In the genomic region with DNA sequence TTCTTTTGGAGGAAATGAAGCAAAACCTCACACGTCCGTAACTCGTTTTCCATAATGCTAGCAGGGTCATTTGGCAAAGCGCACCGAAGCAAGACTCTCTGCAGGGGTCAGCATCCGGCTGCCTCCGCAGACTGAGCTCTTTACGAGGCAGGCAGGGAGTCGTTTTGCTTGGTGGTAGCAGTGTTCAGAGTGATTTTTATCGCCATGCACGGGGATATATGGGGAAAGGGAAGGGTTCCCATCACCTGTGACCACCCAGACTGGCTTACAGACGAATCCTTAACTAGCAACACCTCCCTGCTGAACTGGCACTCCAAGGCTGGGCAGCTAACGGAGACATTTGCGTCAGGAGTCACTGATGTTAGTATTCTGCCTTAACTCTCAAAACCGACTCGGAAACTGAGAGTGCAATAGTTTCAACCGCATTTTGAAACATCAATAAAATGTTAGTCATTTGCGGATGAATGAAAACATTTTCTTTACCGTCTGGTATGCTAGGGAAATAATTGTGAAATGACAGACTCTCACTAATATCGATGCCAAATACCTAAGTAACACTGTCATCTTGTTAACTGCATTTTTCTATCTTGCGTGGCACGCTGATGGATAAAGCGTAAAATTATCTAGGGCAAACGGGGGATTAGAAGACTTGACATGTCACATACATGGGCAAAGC, we compare ENCODE assay signal across 8 cellular contexts. TPM values are rescaled to one million over a fixed set of nuclear protein-coding genes. Genes with fewer than 3 reads are reported as not detected.
DNase-seq lines count a peak whose midpoint lies in the region; ATAC-seq, FAIRE-seq and TF ChIP-seq lines count a peak whose summit lies in the region.

No MANE protein-coding gene starts in this region.

- H3K79me2 ChIP-seq in KMS-11 (ENCODE audit: insufficient read depth, low read depth) = no peaks in the 10 kb centered on the region
- H3K79me2 ChIP-seq in endothelial cell of umbilical vein (ENCODE audit: control insufficient read depth, insufficient read depth, low read length) = peaks cover 24% of the 10 kb centered on the region

- H4K20me1 ChIP-seq in KMS-11 (ENCODE audit: insufficient read depth) (no peaks in the 10 kb centered on the region), endothelial cell of umbilical vein (replicated peaks; ENCODE audit: control insufficient read depth, extremely low read depth, insufficient read depth, low read length) (no peaks in the 10 kb centered on the region)

- H3K9ac ChIP-seq in KMS-11 (no peak overlapping the region), endothelial cell of umbilical vein (replicated peaks; ENCODE audit: extremely low read depth, insufficient read depth, low read length) (peak overlapping the region; percentile 98)

- H2AFZ ChIP-seq in KMS-11 (ENCODE audit: low read depth) = peak overlapping the region; percentile 96
- H2AFZ ChIP-seq in endothelial cell of umbilical vein (ENCODE audit: low read depth, low read length) = peak overlapping the region; percentile 60

- H3K9me1 ChIP-seq in endothelial cell of umbilical vein (replicated peaks; ENCODE audit: control insufficient read depth, extremely low read depth, insufficient read depth, low read length) = no peaks in the 10 kb centered on the region

- POLR2A ChIA-PET in endothelial cell of umbilical vein (lab: Charles Lee) = interaction anchor here (1.6 kb wide), 1 partner anchor 79 kb away, joined by 3 read pairs; no protein-coding TSS in a partner anchor

- ATAC-seq in activated CD4-positive, CD25-positive, alpha-beta regulatory T cell treated with anti-CD3 and anti-CD28 coated beads, Interleukin-2, amount 50 U/mL, for 24 hours = peak; percentile 33 to 34
- peak; percentile 52 for ATAC-seq in SK-N-SH treated with all-trans-retinoic acid at 6 μM for 48 hours

- intact Hi-C loops in endothelial cell of umbilical vein (cut with micrococcal nuclease) = loop anchor here (1.0 to 10.0 kb wide), 10 partner anchors 98 to 1910 kb away; a partner anchor contains a TSS

- H3K27me3 ChIP-seq in KMS-11 (ENCODE audit: insufficient read depth, low read depth) (peaks cover 9% of the 10 kb centered on the region; the same call in 1 of the 2 replicates), endothelial cell of umbilical vein (ENCODE audit: control insufficient read depth in 2 of 2, insufficient read depth in 2 of 2, low read length in 2 of 2) (no peaks in the 10 kb centered on the region), thymus (ENCODE audit: control insufficient read depth, insufficient read depth) (no peaks in the 10 kb centered on the region)

- FAIRE-seq in endothelial cell of umbilical vein (lab: Jason Lieb, UNC) = peak; percentile 87

- DNase-seq in activated CD4-positive, CD25-positive, alpha-beta regulatory T cell treated with anti-CD3 and anti-CD28 coated beads, Interleukin-2, amount 50 U/mL, for 72 hours = no peak
- DNase-seq in H4 (ENCODE audit: low spot score) (peak; percentile 51), endothelial cell of umbilical vein (ENCODE audit: low read depth, low spot score) (peak; percentile 85)

- BruUV-seq in endothelial cell of umbilical vein (replicated peaks; lab: Mats Ljungman, UMichigan) = TSS peak; percentile 63

- H3K36me3 ChIP-seq in KMS-11 (ENCODE audit: insufficient read depth) (no peaks in the 10 kb centered on the region), endothelial cell of umbilical vein (ENCODE audit: control insufficient read depth in 2 of 2, extremely low read depth in 1 of 2, insufficient read depth in 2 of 2, low read length in 2 of 2) (no peaks in the 10 kb centered on the region), mesodermal cell (ENCODE audit: control insufficient read depth, insufficient read depth, low read length) (no peaks in the 10 kb centered on the region), thymus (ENCODE audit: control insufficient read depth, insufficient read depth) (no peaks in the 10 kb centered on the region)

- dilution Hi-C loops in endothelial cell of umbilical vein (cut with MboI; ENCODE audit: extremely low pct_ligation_motif_present, low sequenced_read_pairs) = no loop called here

- no peak for TF ChIP-seq CTCF in KMS-11 (conservative IDR thresholded peaks at IDR 0.05; ENCODE audit: low read depth, low read length)
- peak in 1 of 2 donors; percentile 5 for TF ChIP-seq CTCF in endothelial cell of umbilical vein (IDR thresholded peaks at IDR 0.05; ENCODE audit: extremely low read depth in 1 of 2, insufficient read depth in 1 of 2, low read depth in 1 of 2, low read length in 2 of 2)

- CTCF ChIA-PET in endothelial cell of umbilical vein (lab: Charles Lee) = interaction anchor here (1.0 to 2.3 kb wide), 10 partner anchors 12 to 1390 kb away, joined by 3 to 10 read pairs (median 5); no protein-coding TSS in a partner anchor

- WGBS in mesodermal cell (ENCODE audit: insufficient coverage in 2 of 2), 2 experiments = 0 to 1% methylated on average over 12 of the region's 24 CpGs
- WGBS in thymus = under 1% methylated on average over 24 of the region's 24 CpGs

- H3K9me3 ChIP-seq in endothelial cell of umbilical vein (replicated peaks; ENCODE audit: control insufficient read depth, insufficient read depth, low read length) (no peaks in the 10 kb centered on the region), mesodermal cell (ENCODE audit: control insufficient read depth, low read length) (no peaks in the 10 kb centered on the region), thymus (ENCODE audit: control insufficient read depth) (no peaks in the 10 kb centered on the region)

- H3K4me2 ChIP-seq in KMS-11 (peak overlapping the region; percentile 76), endothelial cell of umbilical vein (ENCODE audit: insufficient read depth, low read length) (peak overlapping the region; percentile 85)

- TF ChIP-seq POLR2A in endothelial cell of umbilical vein (IDR thresholded peaks at IDR 0.05; ENCODE audit: low read depth, low read length) = no peak

- H3K27ac ChIP-seq in KMS-11 (no peak overlapping the region), endothelial cell of umbilical vein (ENCODE audit: insufficient read depth, low read depth, low read length) (peak overlapping the region; percentile 96), mesodermal cell (ENCODE audit: low read depth, low read length, severe bottlenecking) (peak overlapping the region; percentile 85), thymus (ENCODE audit: low read depth) (peak overlapping the region; percentile 95)

- H3K4me3 ChIP-seq in KMS-11 (IDR thresholded peaks at IDR 0.05; ENCODE audit: insufficient read depth, low read depth, low read length) = no peak overlapping the region
- H3K4me3 ChIP-seq in endothelial cell of umbilical vein (replicated peaks in 1 of 3; ENCODE audit: insufficient read depth in 1 of 3, low read depth in 1 of 3, low read length in 3 of 3) = peak overlapping the region; percentile 75 to 84 (median 78)
- peak overlapping the region; percentile 64 for H3K4me3 ChIP-seq in mesodermal cell (ENCODE audit: extremely low read depth, insufficient read depth, low read length, poor library complexity, severe bottlenecking)
- H3K4me3 ChIP-seq in thymus (ENCODE audit: low read length) = peak overlapping the region; percentile 77

- H3K4me1 ChIP-seq in KMS-11 (ENCODE audit: low read depth, poor library complexity, severe bottlenecking) (peaks cover 7% of the 10 kb centered on the region), endothelial cell of umbilical vein (ENCODE audit: control insufficient read depth, extremely low read depth, insufficient read depth, low read length) (peaks cover 46% of the 10 kb centered on the region), mesodermal cell (ENCODE audit: control insufficient read depth, insufficient read depth, low read length, poor library complexity, severe bottlenecking) (peaks cover 6% of the 10 kb centered on the region), thymus (ENCODE audit: control insufficient read depth, insufficient read depth, low read length) (peaks cover 4% of the 10 kb centered on the region)

TF ChIP-seq in SK-N-SH treated with all-trans-retinoic acid at 6 μM for 48 hours, 23 proteins besides CTCF, POLR2A, EP300 and RAD21:
- TF ChIP-seq TOX (CRISPR knock-in tag; IDR thresholded peaks at IDR 0.05; ENCODE audit: borderline replicate concordance) (no peak), ISL1 (CRISPR knock-in tag; IDR thresholded peaks at IDR 0.05) (peak; percentile 64)
TF ChIP-seq in SK-N-SH treated with all-trans-retinoic acid at 6 μM for 48 hours: peak in this region for 1.

TF ChIP-seq in endothelial cell of umbilical vein, 7 proteins besides CTCF, POLR2A, EP300 and RAD21:
- TF ChIP-seq FOS (IDR thresholded peaks at IDR 0.05; ENCODE audit: borderline replicate concordance, insufficient read depth, low read length) (peak; percentile 72), JUN (IDR thresholded peaks at IDR 0.05; ENCODE audit: borderline replicate concordance, insufficient read depth, insufficient read length, low read depth) (peak; percentile 84), EZH2 (IDR thresholded peaks at IDR 0.05; ENCODE audit: borderline replicate concordance, low read depth, low read length, severe bottlenecking) (no peak)

RNA-seq across cellular contexts. Expression of a gene that starts 2.2 kb away (rescaled TPM):
- total RNA-seq in H4 (2014; rRNA removed; shearing (Covaris generic)) = 1.8 and 3.0 TPM in 2 replicates
- total RNA-seq in endothelial cell of umbilical vein = 20.2 and 21.8 TPM in 2 replicates
- 5.2 and 6.8 TPM in 2 replicates for polyA plus RNA-seq in endothelial cell of umbilical vein
- 5.5 and 6.3 TPM in 2 replicates for polyA plus RNA-seq in endothelial cell of umbilical vein (2011; cell fraction: cytosol; rRNA removed)
- 5.4 and 6.8 TPM in 2 replicates for polyA plus RNA-seq in endothelial cell of umbilical vein (2011; cell fraction: nucleus; rRNA removed)
- polyA plus RNA-seq in endothelial cell of umbilical vein (2012) = 25.0 and 40.3 TPM in 2 replicates
- polyA minus RNA-seq in endothelial cell of umbilical vein = 53.9 and 59.7 TPM in 2 replicates
- 1.9 TPM for polyA minus RNA-seq in endothelial cell of umbilical vein (2011; cell fraction: cytosol; rRNA and poly(A)+ RNA removed)
- 69.6 and 112 TPM in 2 replicates for polyA minus RNA-seq in endothelial cell of umbilical vein (2011; cell fraction: nucleus; rRNA and poly(A)+ RNA removed)
- polyA plus RNA-seq in mesodermal cell (2013, experiment 1 of 2) = 0.70 TPM
- 0.40 TPM for polyA plus RNA-seq in mesodermal cell (2013, experiment 2 of 2)
- 3.3 TPM for polyA plus RNA-seq in thymus
